In genomic region chr3:57154470-57154869, GRCh38 we compare ENCODE assay signal across 21 cellular contexts. TPM values are rescaled to one million over a fixed set of nuclear protein-coding genes. Genes with fewer than 3 reads are reported as not detected.
"Had no signal": no experiment of that assay in that cellular context is flagged by ENCODE, and none has a peak within 500 bp of the region (broad histone marks: within the 10 kb centered on the region; RNA-seq: fewer than 3 reads in every experiment).

No MANE protein-coding gene starts in this region.

- H3K36me3 Mint-ChIP-seq: activated naive CD4-positive, alpha-beta T cell treated with anti-CD3 and anti-CD28 coated beads, Interleukin-2, amount 50 U/mL, for 24 hours; memory B cell; naive B cell had no signal

- H3K27me3 ChIP-seq: body of pancreas, dorsolateral prefrontal cortex, esophagus squamous epithelium, gastroesophageal sphincter, testis had no signal

- H3K4me3 Mint-ChIP-seq: activated CD4-positive, alpha-beta T cell treated with anti-CD3 and anti-CD28 coated beads, Interleukin-2, amount 10 ng/mL, durations not matched to agents 24 days and 14 days; activated CD8-positive, alpha-beta T cell treated with anti-CD3 and anti-CD28 coated beads for 36 hours; activated naive CD4-positive, alpha-beta T cell treated with anti-CD3 and anti-CD28 coated beads, Interleukin-2, amount 50 U/mL, for 24 hours; activated T-helper 1 cell treated with anti-CD3 and anti-CD28 coated beads, Interleukin-12 subunit alpha, Interleukin-12 subunit beta, Interleukin-2, Interleukin-4 antibody, amounts not matched to agents 30 ng/mL and 10 ng/mL and 1 ng/mL, durations not matched to agents 14 hours and 24 hours and 36 hours; effector memory CD8-positive, alpha-beta T cell; memory B cell; naive B cell had no signal

- H3K9me3 ChIP-seq: body of pancreas, esophagus squamous epithelium, gastroesophageal sphincter, mucosa of descending colon, spleen, testis had no signal

- H3K27ac Mint-ChIP-seq: activated CD4-positive, alpha-beta T cell treated with anti-CD3 and anti-CD28 coated beads, Interleukin-2, amount 10 ng/mL, durations not matched to agents 24 days and 14 days; activated CD8-positive, alpha-beta T cell treated with anti-CD3 and anti-CD28 coated beads for 36 hours; activated naive CD4-positive, alpha-beta T cell treated with anti-CD3 and anti-CD28 coated beads, Interleukin-2, amount 50 U/mL, for 24 hours; activated T-helper 1 cell treated with anti-CD3 and anti-CD28 coated beads, Interleukin-12 subunit alpha, Interleukin-12 subunit beta, Interleukin-2, Interleukin-4 antibody, amounts not matched to agents 30 ng/mL and 10 ng/mL and 1 ng/mL, durations not matched to agents 14 hours and 24 hours and 36 hours; effector memory CD8-positive, alpha-beta T cell; memory B cell; progenitor cell of endocrine pancreas had no signal

- H3K36me3 ChIP-seq: esophagus squamous epithelium, gastroesophageal sphincter, spleen had no signal

- DNase-seq: activated CD4-positive, alpha-beta T cell treated with anti-CD3 and anti-CD28 coated beads, Interleukin-2, amount 10 ng/mL, durations not matched to agents 24 days and 14 days; activated CD8-positive, alpha-beta T cell treated with anti-CD3 and anti-CD28 coated beads for 36 hours; activated gamma-delta T cell; body of pancreas; central memory CD4-positive, alpha-beta T cell; effector memory CD8-positive, alpha-beta T cell; esophagus squamous epithelium; head of caudate nucleus; mucosa of descending colon; naive B cell; spleen; stimulated activated CD4-positive, alpha-beta T cell treated with anti-CD3 and anti-CD28 coated beads, Interleukin-4, amount 100 ng/mL, for 1 hour; stimulated activated naive CD4-positive, alpha-beta T cell; testis had no signal

- H3K27ac ChIP-seq: body of pancreas, dorsolateral prefrontal cortex, esophagus squamous epithelium, gastroesophageal sphincter, testis had no signal

- H3K4me1 ChIP-seq: body of pancreas had no signal

- H3K4me3 ChIP-seq: body of pancreas, dorsolateral prefrontal cortex, esophagus squamous epithelium, gastroesophageal sphincter, mucosa of descending colon, spleen, testis had no signal

- ATAC-seq: activated CD4-positive, CD25-positive, alpha-beta regulatory T cell treated with anti-CD3 and anti-CD28 coated beads, Interleukin-2, amount 50 U/mL, for 24 hours; activated CD8-positive, alpha-beta T cell treated with anti-CD3 and anti-CD28 coated beads for 36 hours; body of pancreas; effector memory CD8-positive, alpha-beta T cell; gastroesophageal sphincter; mucosa of descending colon had no signal

- H3K27me3 Mint-ChIP-seq: progenitor cell of endocrine pancreas had no signal

- H3K9me3 Mint-ChIP-seq: activated CD4-positive, alpha-beta T cell treated with anti-CD3 and anti-CD28 coated beads, Interleukin-2, amount 10 ng/mL, durations not matched to agents 24 days and 14 days; activated CD8-positive, alpha-beta T cell treated with anti-CD3 and anti-CD28 coated beads for 36 hours; activated naive CD4-positive, alpha-beta T cell treated with anti-CD3 and anti-CD28 coated beads, Interleukin-2, amount 50 U/mL, for 24 hours; activated T-helper 1 cell treated with anti-CD3 and anti-CD28 coated beads, Interleukin-12 subunit alpha, Interleukin-12 subunit beta, Interleukin-2, Interleukin-4 antibody, amounts not matched to agents 30 ng/mL and 10 ng/mL and 1 ng/mL, durations not matched to agents 14 hours and 24 hours and 36 hours; effector memory CD8-positive, alpha-beta T cell; memory B cell; naive B cell had no signal

RNA-seq across cellular contexts. Expression of gene IL17RD, which starts 10.7 kb away (rescaled TPM):
- total RNA-seq: activated CD8-positive, alpha-beta T cell treated with anti-CD3 and anti-CD28 coated beads for 36 hours; activated T-helper 1 cell treated with anti-CD3 and anti-CD28 coated beads, Interleukin-12 subunit alpha, Interleukin-12 subunit beta, Interleukin-2, Interleukin-4 antibody, amounts not matched to agents 30 ng/mL and 10 ng/mL and 1 ng/mL, durations not matched to agents 14 hours and 24 hours and 36 hours had no signal

RNA-seq across cellular contexts. Expression of gene HESX1, which starts 45.3 kb away (rescaled TPM):
- total RNA-seq: body of pancreas, gastroesophageal sphincter had no signal
